Comparison of ENCODE assay signal across 9 cellular contexts in the genomic region with DNA sequence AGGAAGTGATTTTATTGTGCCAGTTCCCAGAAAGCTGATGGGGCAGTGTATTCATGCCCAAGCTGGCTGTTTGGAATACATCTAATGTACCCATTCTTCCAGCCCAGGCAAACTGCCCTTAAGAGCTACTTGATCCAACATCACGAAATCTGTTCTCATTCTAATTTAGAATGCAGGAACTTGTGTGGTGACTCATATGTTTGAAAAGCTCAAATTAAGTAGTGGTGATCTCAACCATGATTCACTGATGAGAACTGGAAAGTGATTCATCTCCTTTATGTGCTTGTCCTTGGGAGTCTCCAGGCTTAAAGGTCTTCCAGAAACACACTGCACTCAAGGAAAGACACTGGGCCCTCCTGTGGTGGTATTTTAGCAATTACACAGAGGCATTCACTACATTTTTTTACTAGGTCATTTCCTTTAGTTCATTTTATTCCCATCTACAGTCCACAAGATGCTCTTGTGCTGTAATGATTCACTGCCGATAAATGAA.
DNase-seq lines count a peak whose midpoint lies in the region; ATAC-seq and TF ChIP-seq lines count a peak whose summit lies in the region.
"Had no signal": no experiment of that assay in that cellular context is flagged by ENCODE, and none has a peak within 500 bp of the region (broad histone marks: within the 10 kb centered on the region; RNA-seq: fewer than 3 reads in every experiment).

No MANE protein-coding gene starts in this region.

- no peak for TF ChIP-seq POLR2A in suprapubic skin (IDR thresholded peaks at IDR 0.05)

- TF ChIP-seq CTCF in suprapubic skin (IDR thresholded peaks at IDR 0.05) = no peak

- H3K9me3 ChIP-seq in right cardiac atrium (ENCODE audit: control insufficient read depth, low read length) (no peaks in the 10 kb centered on the region), suprapubic skin (no peaks in the 10 kb centered on the region)

- CTCF ChIA-PET in activated CD4-positive, alpha-beta T cell treated with anti-CD3 and anti-CD28 coated beads for 36 hours (lab: Charles Lee) = interaction anchor here (0.7 kb wide), 1 partner anchor 1794 kb away, joined by 5 read pairs; no protein-coding TSS in a partner anchor

- peak; percentile 77 for ATAC-seq in activated CD4-positive, alpha-beta T cell treated with anti-CD3 and anti-CD28 coated beads for 36 hours
- peak; percentile 95 for ATAC-seq in SK-N-SH treated with all-trans-retinoic acid at 6 μM for 48 hours
- peak; percentile 59 to 97 for ATAC-seq in right cardiac atrium
- no peak for ATAC-seq in GM19452 (IDR thresholded peaks at IDR 0.05; ENCODE audit: unreplicated experiment)
- ATAC-seq in HG03432 (IDR thresholded peaks at IDR 0.05; ENCODE audit: unreplicated experiment) = no peak
- ATAC-seq in HG02938 (IDR thresholded peaks at IDR 0.05; ENCODE audit: unreplicated experiment) = no peak

- POLR2A ChIA-PET in activated CD4-positive, alpha-beta T cell treated with anti-CD3 and anti-CD28 coated beads for 36 hours (lab: Charles Lee) = no interaction called here

- H3K27ac ChIP-seq in right cardiac atrium (ENCODE audit: low read length) (no peak overlapping the region), suprapubic skin (peak overlapping the region; percentile 55)

- H3K4me1 Mint-ChIP-seq in activated CD4-positive, alpha-beta T cell treated with anti-CD3 and anti-CD28 coated beads for 36 hours = no peaks in the 10 kb centered on the region
- H3K4me1 Mint-ChIP-seq in activated CD4-positive, alpha-beta T cell treated with anti-CD3 and anti-CD28 coated beads, Interleukin-2, amount 10 ng/mL, durations not matched to agents 24 days and 14 days = peaks cover 1% of the 10 kb centered on the region

- H3K36me3 ChIP-seq in suprapubic skin = no peaks in the 10 kb centered on the region

- H3K4me1 ChIP-seq in right cardiac atrium (ENCODE audit: control insufficient read depth, insufficient read depth, low read length) (peaks cover 2% of the 10 kb centered on the region), suprapubic skin (peaks cover 18% of the 10 kb centered on the region)

- H3K36me3 Mint-ChIP-seq in activated CD4-positive, alpha-beta T cell treated with anti-CD3 and anti-CD28 coated beads for 36 hours (ENCODE audit: low read depth) = no peaks in the 10 kb centered on the region
- no peaks in the 10 kb centered on the region for H3K36me3 Mint-ChIP-seq in activated CD4-positive, alpha-beta T cell treated with anti-CD3 and anti-CD28 coated beads, Interleukin-2, amount 10 ng/mL, durations not matched to agents 24 days and 14 days (ENCODE audit: low read depth)

- WGBS in right cardiac atrium = 33% methylated on average over 2 of the region's 2 CpGs
- WGBS in suprapubic skin = 39% methylated on average over 2 of the region's 2 CpGs

- no peaks in the 10 kb centered on the region for H3K9me3 Mint-ChIP-seq in activated CD4-positive, alpha-beta T cell treated with anti-CD3 and anti-CD28 coated beads for 36 hours (ENCODE audit: low read depth)
- H3K9me3 Mint-ChIP-seq in activated CD4-positive, alpha-beta T cell treated with anti-CD3 and anti-CD28 coated beads, Interleukin-2, amount 10 ng/mL, durations not matched to agents 24 days and 14 days = no peaks in the 10 kb centered on the region

- no peak overlapping the region for H3K27ac Mint-ChIP-seq in activated CD4-positive, alpha-beta T cell treated with anti-CD3 and anti-CD28 coated beads for 36 hours
- H3K27ac Mint-ChIP-seq in activated CD4-positive, alpha-beta T cell treated with anti-CD3 and anti-CD28 coated beads, Interleukin-2, amount 10 ng/mL, durations not matched to agents 24 days and 14 days = no peak overlapping the region
- H3K27ac Mint-ChIP-seq: CD4-positive, alpha-beta T cell had no signal

- H3K27me3 Mint-ChIP-seq in activated CD4-positive, alpha-beta T cell treated with anti-CD3 and anti-CD28 coated beads for 36 hours = no peaks in the 10 kb centered on the region
- H3K27me3 Mint-ChIP-seq in activated CD4-positive, alpha-beta T cell treated with anti-CD3 and anti-CD28 coated beads, Interleukin-2, amount 10 ng/mL, durations not matched to agents 24 days and 14 days = no peaks in the 10 kb centered on the region
- H3K27me3 Mint-ChIP-seq: CD4-positive, alpha-beta T cell had no signal

- no peak for TF ChIP-seq EP300 in suprapubic skin (IDR thresholded peaks at IDR 0.05)

- H3K27me3 ChIP-seq in right cardiac atrium (ENCODE audit: control insufficient read depth, insufficient read depth) (no peaks in the 10 kb centered on the region), suprapubic skin (no peaks in the 10 kb centered on the region)

- H3K4me3 ChIP-seq in right cardiac atrium (ENCODE audit: low read length) = no peak overlapping the region
- no peak overlapping the region for H3K4me3 ChIP-seq in suprapubic skin

- H3K4me3 Mint-ChIP-seq in activated CD4-positive, alpha-beta T cell treated with anti-CD3 and anti-CD28 coated beads for 36 hours = no peak overlapping the region
- H3K4me3 Mint-ChIP-seq in activated CD4-positive, alpha-beta T cell treated with anti-CD3 and anti-CD28 coated beads, Interleukin-2, amount 10 ng/mL, durations not matched to agents 24 days and 14 days = no peak overlapping the region
- H3K4me3 Mint-ChIP-seq: CD4-positive, alpha-beta T cell had no signal

- no peak for DNase-seq in activated CD4-positive, alpha-beta T cell treated with anti-CD3 and anti-CD28 coated beads for 36 hours
- DNase-seq in activated CD4-positive, alpha-beta T cell treated with anti-CD3 and anti-CD28 coated beads, Interleukin-2, amount 10 ng/mL, durations not matched to agents 24 days and 14 days = no peak
- DNase-seq in right cardiac atrium (no peak), suprapubic skin (ENCODE audit: low spot score in 2 of 2) (no peak)
- DNase-seq: CD4-positive, alpha-beta T cell had no signal

- intact Hi-C loops in activated CD4-positive, alpha-beta T cell treated with anti-CD3 and anti-CD28 coated beads for 36 hours (cut with DNase I, micrococcal nuclease) = no loop called here
- intact Hi-C loops in activated CD4-positive, alpha-beta T cell treated with anti-CD3 and anti-CD28 coated beads, Interleukin-2, amount 10 ng/mL, durations not matched to agents 24 days and 14 days (cut with micrococcal nuclease) = no loop called here
- intact Hi-C loops in right cardiac atrium (cut with DNase I) = no loop called here

TF ChIP-seq in SK-N-SH treated with all-trans-retinoic acid at 6 μM for 48 hours, 23 proteins besides CTCF, POLR2A, EP300 and RAD21 (continues in another document):
- TF ChIP-seq ISL1 (CRISPR knock-in tag; IDR thresholded peaks at IDR 0.05) (peak; percentile 68), ARNTL (CRISPR knock-in tag; IDR thresholded peaks at IDR 0.05; ENCODE audit: borderline replicate concordance, low read depth) (no peak), PPARA (CRISPR knock-in tag; IDR thresholded peaks at IDR 0.05; ENCODE audit: borderline replicate concordance) (no peak), TCF4 (CRISPR knock-in tag; IDR thresholded peaks at IDR 0.05; ENCODE audit: borderline replicate concordance) (no peak), ZNF70 (CRISPR knock-in tag; IDR thresholded peaks at IDR 0.05) (no peak), ZFP3 (CRISPR knock-in tag; IDR thresholded peaks at IDR 0.05) (no peak), GLIS3 (CRISPR knock-in tag; IDR thresholded peaks at IDR 0.05) (no peak), ZC3H10 (CRISPR knock-in tag; IDR thresholded peaks at IDR 0.05) (peak; percentile 75)
- TF ChIP-seq, protein P1, sequence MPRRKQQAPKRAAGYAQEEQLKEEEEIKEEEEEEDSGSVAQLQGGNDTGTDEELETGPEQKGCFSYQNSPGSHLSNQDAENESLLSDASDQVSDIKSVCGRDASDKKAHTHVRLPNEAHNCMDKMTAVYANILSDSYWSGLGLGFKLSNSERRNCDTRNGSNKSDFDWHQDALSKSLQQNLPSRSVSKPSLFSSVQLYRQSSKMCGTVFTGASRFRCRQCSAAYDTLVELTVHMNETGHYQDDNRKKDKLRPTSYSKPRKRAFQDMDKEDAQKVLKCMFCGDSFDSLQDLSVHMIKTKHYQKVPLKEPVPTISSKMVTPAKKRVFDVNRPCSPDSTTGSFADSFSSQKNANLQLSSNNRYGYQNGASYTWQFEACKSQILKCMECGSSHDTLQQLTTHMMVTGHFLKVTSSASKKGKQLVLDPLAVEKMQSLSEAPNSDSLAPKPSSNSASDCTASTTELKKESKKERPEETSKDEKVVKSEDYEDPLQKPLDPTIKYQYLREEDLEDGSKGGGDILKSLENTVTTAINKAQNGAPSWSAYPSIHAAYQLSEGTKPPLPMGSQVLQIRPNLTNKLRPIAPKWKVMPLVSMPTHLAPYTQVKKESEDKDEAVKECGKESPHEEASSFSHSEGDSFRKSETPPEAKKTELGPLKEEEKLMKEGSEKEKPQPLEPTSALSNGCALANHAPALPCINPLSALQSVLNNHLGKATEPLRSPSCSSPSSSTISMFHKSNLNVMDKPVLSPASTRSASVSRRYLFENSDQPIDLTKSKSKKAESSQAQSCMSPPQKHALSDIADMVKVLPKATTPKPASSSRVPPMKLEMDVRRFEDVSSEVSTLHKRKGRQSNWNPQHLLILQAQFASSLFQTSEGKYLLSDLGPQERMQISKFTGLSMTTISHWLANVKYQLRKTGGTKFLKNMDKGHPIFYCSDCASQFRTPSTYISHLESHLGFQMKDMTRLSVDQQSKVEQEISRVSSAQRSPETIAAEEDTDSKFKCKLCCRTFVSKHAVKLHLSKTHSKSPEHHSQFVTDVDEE (CRISPR knock-in tag; IDR thresholded peaks at IDR 0.05) = no peak
- TF ChIP-seq, protein P2, sequence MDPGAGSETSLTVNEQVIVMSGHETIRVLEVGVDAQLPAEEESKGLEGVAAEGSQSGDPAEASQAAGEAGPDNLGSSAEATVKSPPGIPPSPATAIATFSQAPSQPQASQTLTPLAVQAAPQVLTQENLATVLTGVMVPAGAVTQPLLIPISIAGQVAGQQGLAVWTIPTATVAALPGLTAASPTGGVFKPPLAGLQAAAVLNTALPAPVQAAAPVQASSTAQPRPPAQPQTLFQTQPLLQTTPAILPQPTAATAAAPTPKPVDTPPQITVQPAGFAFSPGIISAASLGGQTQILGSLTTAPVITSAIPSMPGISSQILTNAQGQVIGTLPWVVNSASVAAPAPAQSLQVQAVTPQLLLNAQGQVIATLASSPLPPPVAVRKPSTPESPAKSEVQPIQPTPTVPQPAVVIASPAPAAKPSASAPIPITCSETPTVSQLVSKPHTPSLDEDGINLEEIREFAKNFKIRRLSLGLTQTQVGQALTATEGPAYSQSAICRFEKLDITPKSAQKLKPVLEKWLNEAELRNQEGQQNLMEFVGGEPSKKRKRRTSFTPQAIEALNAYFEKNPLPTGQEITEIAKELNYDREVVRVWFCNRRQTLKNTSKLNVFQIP (CRISPR knock-in tag; IDR thresholded peaks at IDR 0.05; ENCODE audit: borderline replicate concordance, low read depth) = no peak

Comparison
In these comparisons a context has a peak if more than half of its experiments do, and no peak if none do; other contexts are left out.
1. ATAC-seq: peak in activated CD4-positive, alpha-beta T cell treated with anti-CD3 and anti-CD28 coated beads for 36 hours (single experiment), SK-N-SH treated with all-trans-retinoic acid at 6 μM for 48 hours (single experiment) and right cardiac atrium (2 of 2); none in GM19452 (single experiment), HG03432 (single experiment) and HG02938 (single experiment).